In genomic region chr6:31740397-31741223, GRCh38 we compare ENCODE assay signal across 6 cellular contexts. TPM values are rescaled to one million over a fixed set of nuclear protein-coding genes. Genes with fewer than 3 reads are reported as not detected.
DNase-seq lines count a peak whose midpoint lies in the region; ATAC-seq and TF ChIP-seq lines count a peak whose summit lies in the region.

No MANE protein-coding gene starts in this region.

- POLR2A ChIA-PET in CD4-positive, alpha-beta memory T cell (lab: Charles Lee; ENCODE audit: partially characterized antibody) = interaction anchor here (0.6 to 8.9 kb wide), 19 partner anchors 13 to 450 kb away, joined by 3 to 81 read pairs (median 7); partner anchors contain the start of genes ABHD16A, BAG6, DDAH2 and GPANK1

- intact Hi-C loops in CD4-positive, alpha-beta memory T cell (cut with micrococcal nuclease) = no loop called here

- H3K4me3 Mint-ChIP-seq in CD4-positive, alpha-beta memory T cell = peak overlapping the region; percentile 86 to 99 (median 96)

- H3K27ac ChIP-seq in CD4-positive, alpha-beta memory T cell (ENCODE audit: low read depth, low read length) = peak overlapping the region; percentile 64
- peak overlapping the region in 3 of 4 donors; percentile 62 to 90 (median 71) for H3K27ac ChIP-seq in gastroesophageal sphincter
- peak overlapping the region; percentile 49 for H3K27ac ChIP-seq in subcutaneous abdominal adipose tissue (ENCODE audit: low read depth, low read length)

- H3K36me3 Mint-ChIP-seq in CD4-positive, alpha-beta memory T cell = peaks cover 4 to 19% of the 10 kb centered on the region in 2 donors

- peaks cover 42% of the 10 kb centered on the region for H3K4me1 ChIP-seq in CD4-positive, alpha-beta memory T cell (ENCODE audit: insufficient read depth, low read length)
- peaks cover 3 to 37% (median 13%) of the 10 kb centered on the region in 3 donors for H3K4me1 ChIP-seq in gastroesophageal sphincter
- peaks cover 4 to 60% (median 41%) of the 10 kb centered on the region in 5 donors for H3K4me1 ChIP-seq in subcutaneous abdominal adipose tissue (ENCODE audit: control insufficient read depth in 5 of 5, insufficient read depth in 5 of 5, low read length in 5 of 5)

- H3K4me1 Mint-ChIP-seq in CD4-positive, alpha-beta memory T cell = peaks cover 33 to 57% (median 47%) of the 10 kb centered on the region in 4 donors

- WGBS in gastroesophageal sphincter (ENCODE audit: low coverage in 1 of 2), 2 donors = 30 to 47% methylated on average over 2 to 11 of the region's 29 CpGs

- TF ChIP-seq EP300 in gastroesophageal sphincter (IDR thresholded peaks at IDR 0.05) = no peak

- H3K27ac Mint-ChIP-seq in CD4-positive, alpha-beta memory T cell = peak overlapping the region; percentile 94 to 97 (median 95)

- no peaks in the 10 kb centered on the region for H3K9me3 ChIP-seq in CD4-positive, alpha-beta memory T cell (ENCODE audit: control insufficient read depth in 1 of 2, low read length in 2 of 2)
- H3K9me3 ChIP-seq in gastroesophageal sphincter (no peaks in the 10 kb centered on the region), subcutaneous abdominal adipose tissue (ENCODE audit: control insufficient read depth in 5 of 5, low read length in 5 of 5) (no peaks in the 10 kb centered on the region)

- H3K9me3 Mint-ChIP-seq in CD4-positive, alpha-beta memory T cell = no peaks in the 10 kb centered on the region

- no peak for DNase-seq in CD4-positive, alpha-beta memory T cell
- DNase-seq in NOMO-1 treated with dmso at 0.1 percent for 144 hours (lab: John Stamatoyannopoulos, UW; ENCODE audit: unreplicated experiment) = peak; percentile 53
- DNase-seq in effector CD4-positive, alpha-beta T cell = no peak
- no peak for DNase-seq in NCI-H2081 treated with DMSO at 0.1 percent for 48 hours (lab: John Stamatoyannopoulos, UW)

- H3K9ac ChIP-seq in subcutaneous abdominal adipose tissue (ENCODE audit: low read length in 5 of 5) = peak overlapping the region; percentile 68 to 86 (median 76)

- H3K27me3 ChIP-seq in CD4-positive, alpha-beta memory T cell (ENCODE audit: insufficient read depth, low read length) = no peaks in the 10 kb centered on the region
- H3K27me3 ChIP-seq in gastroesophageal sphincter (no peaks in the 10 kb centered on the region), subcutaneous abdominal adipose tissue (ENCODE audit: control insufficient read depth in 5 of 5, insufficient read depth in 4 of 5, low read length in 5 of 5) (no peaks in the 10 kb centered on the region)

- peak overlapping the region; percentile 82 for H3K4me3 ChIP-seq in CD4-positive, alpha-beta memory T cell (ENCODE audit: low read length in 2 of 2)
- peak overlapping the region; percentile 65 to 68 for H3K4me3 ChIP-seq in gastroesophageal sphincter
- peak overlapping the region; percentile 80 to 94 (median 85) for H3K4me3 ChIP-seq in subcutaneous abdominal adipose tissue (ENCODE audit: low read depth in 1 of 5, low read length in 5 of 5)

- H3K27me3 Mint-ChIP-seq in CD4-positive, alpha-beta memory T cell = no peaks in the 10 kb centered on the region

- TF ChIP-seq POLR2A in gastroesophageal sphincter (IDR thresholded peaks at IDR 0.05) = no peak

- no peak for TF ChIP-seq CTCF in gastroesophageal sphincter (IDR thresholded peaks at IDR 0.05)

- CTCF ChIA-PET in CD4-positive, alpha-beta memory T cell (lab: Charles Lee; ENCODE audit: partially characterized antibody) = interaction anchor here (0.7 to 17.2 kb wide), 6 partner anchors 11 to 89 kb away, joined by 3 to 173 read pairs (median 12); partner anchors contain the start of genes HSPA1A, HSPA1B, HSPA1L and VWA7

- no peaks in the 10 kb centered on the region for H3K36me3 ChIP-seq in CD4-positive, alpha-beta memory T cell (ENCODE audit: insufficient read depth, low read length)
- H3K36me3 ChIP-seq in gastroesophageal sphincter (no peaks in the 10 kb centered on the region), subcutaneous abdominal adipose tissue (ENCODE audit: control insufficient read depth in 5 of 5, insufficient read depth in 5 of 5, low read length in 5 of 5) (no peaks in the 10 kb centered on the region)

- no peak for ATAC-seq in gastroesophageal sphincter

RNA-seq across cellular contexts. Expression of gene MSH5, which starts 0.8 kb away (rescaled TPM):
- total RNA-seq in CD4-positive, alpha-beta memory T cell = 10 to 100 TPM; 11.4 to 12.1 TPM
- polyA plus RNA-seq in CD4-positive, alpha-beta memory T cell = 1 to 10 TPM in 1 of 2 donors, under 1 TPM in 1; 0.95 to 3.2 TPM
- 10 to 100 TPM in 1 of 4 donors, 1 to 10 TPM in 3; 1.9 to 12.7 (median 6.7) TPM for total RNA-seq in gastroesophageal sphincter

RNA-seq across cellular contexts. Expression of gene CLIC1, which starts 4.3 kb away (rescaled TPM):
- total RNA-seq in CD4-positive, alpha-beta memory T cell = 10 to 100 TPM; 91.0 to 98.3 TPM
- 100 to 1,000 TPM; 462 to 601 TPM for polyA plus RNA-seq in CD4-positive, alpha-beta memory T cell
- 100 to 1,000 TPM; 191 to 427 (median 276) TPM for total RNA-seq in gastroesophageal sphincter

RNA-seq across cellular contexts. Expression of gene DDAH2, which starts 11.5 kb away (rescaled TPM):
- 1 to 10 TPM; 5.4 to 7.4 TPM for total RNA-seq in CD4-positive, alpha-beta memory T cell
- polyA plus RNA-seq in CD4-positive, alpha-beta memory T cell = 10 to 100 TPM; 16.4 to 19.8 TPM
- total RNA-seq in gastroesophageal sphincter = 100 to 1,000 TPM in 2 of 4 donors, 10 to 100 TPM in 2; 75.6 to 127 (median 99.0) TPM

RNA-seq across cellular contexts. Expression of gene MPIG6B, which starts 17.4 kb away (rescaled TPM):
- not detected for total RNA-seq in CD4-positive, alpha-beta memory T cell
- not detected for polyA plus RNA-seq in CD4-positive, alpha-beta memory T cell
- under 1 TPM in 1 of 4 donors, not detected in 3; 0.54 TPM for total RNA-seq in gastroesophageal sphincter

RNA-seq across cellular contexts. Expression of gene LY6G6C, which starts 19.1 kb away (rescaled TPM):
- not detected for total RNA-seq in CD4-positive, alpha-beta memory T cell
- polyA plus RNA-seq in CD4-positive, alpha-beta memory T cell = not detected
- total RNA-seq in gastroesophageal sphincter = not detected

Comparison
In these comparisons a context has a peak if more than half of its experiments do, and no peak if none do; other contexts are left out.
1. RNA of gene DDAH2, which starts 11.5 kb away (total RNA-seq): 75.6 to 127 TPM in gastroesophageal sphincter; 5.4 to 7.4 TPM in CD4-positive, alpha-beta memory T cell; every median in the first group is over 4 times any median in the second.
2. Peak in every context shown above with its lines, with median percentiles within 50 percentile points of each other: H3K27ac ChIP-seq and H3K4me3 ChIP-seq.